11 cellular contexts compared by ENCODE assay signal in the genomic region with DNA sequence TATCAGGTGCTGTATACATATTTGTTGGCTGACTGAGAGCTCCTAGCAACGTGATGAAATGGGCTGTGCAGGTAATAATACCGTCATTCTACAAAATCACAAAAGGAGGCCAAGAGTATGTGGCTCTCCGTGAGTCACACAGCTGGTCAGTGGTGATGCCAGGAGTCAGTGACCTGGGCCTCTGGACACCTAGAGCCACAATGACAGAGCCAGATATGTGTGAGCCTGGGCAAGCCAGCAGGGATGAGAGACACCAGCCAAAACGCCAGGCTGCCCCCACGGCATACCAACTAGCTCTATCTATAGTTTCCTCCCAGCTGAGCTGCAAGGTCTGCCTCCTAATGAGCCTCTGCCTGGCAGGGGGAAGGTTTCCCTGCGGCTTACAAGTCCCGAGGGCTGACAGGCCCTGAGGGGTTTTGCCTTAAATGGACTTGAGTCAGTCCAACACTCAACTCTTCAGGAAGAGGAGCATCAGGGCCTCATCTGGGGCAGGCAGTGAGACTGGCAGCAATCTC.
A peak's percentile ranks its signal among the peaks of the same experiment; 100 is the strongest.
DNase-seq lines count a peak whose midpoint lies in the region; ATAC-seq, FAIRE-seq and TF ChIP-seq lines count a peak whose summit lies in the region.
"Had no signal": no experiment of that assay in that cellular context is flagged by ENCODE, and none has a peak within 500 bp of the region (broad histone marks: within the 10 kb centered on the region; RNA-seq: fewer than 3 reads in every experiment).

No MANE protein-coding gene starts in this region.

- H3K36me3 Mint-ChIP-seq in activated naive CD8-positive, alpha-beta T cell = no peaks in the 10 kb centered on the region

- peaks cover 45% of the 10 kb centered on the region for H3K4me1 Mint-ChIP-seq in activated naive CD8-positive, alpha-beta T cell (ENCODE audit: low read depth)

- H3K27me3 ChIP-seq in BE2C = no peaks in the 10 kb centered on the region
- H3K27me3 ChIP-seq in pancreas = no peaks in the 10 kb centered on the region
- no peaks in the 10 kb centered on the region for H3K27me3 ChIP-seq in esophagus squamous epithelium
- H3K27me3 ChIP-seq: body of pancreas had no signal

- FAIRE-seq in pancreas (lab: Jason Lieb, UNC) = no peak

- DNase-seq in BE2C (peak; percentile 31), islet precursor cell (peak; percentile 73), pancreas (no peak), SHP77 treated with DMSO at 0.1 percent for 48 hours (lab: John Stamatoyannopoulos, UW) (no peak), esophagus squamous epithelium (lab: John Stamatoyannopoulos, UW) (no peak)
- DNase-seq: H7; stimulated activated CD4-positive, alpha-beta T cell treated with anti-CD3 and anti-CD28 coated beads, Interleukin-4, amount 100 ng/mL, for 1 hour had no signal

- TF ChIP-seq POLR2A in esophagus squamous epithelium (IDR thresholded peaks at IDR 0.05) = no peak

- H3K27ac ChIP-seq in HEK293 (ENCODE audit: extremely low read depth, low read depth, low read length) = no peak overlapping the region
- no peak overlapping the region for H3K27ac ChIP-seq in pancreas
- H3K27ac ChIP-seq in esophagus squamous epithelium = peak overlapping the region in 2 of 4 donors; percentile 50 to 56

- intact Hi-C loops in pancreas (cut with DNase I) (loop anchor here in 2 of 3 donors (5.0 to 10.0 kb wide), 3 partner anchors 78 to 446 kb away; no protein-coding TSS in a partner anchor), esophagus squamous epithelium (cut with DNase I) (loop anchor here (5.0 to 10.0 kb wide), 2 partner anchors 78 to 436 kb away; no protein-coding TSS in a partner anchor)

- CTCF ChIA-PET in HEK293 (lab: Yijun Ruan, JAX) = interaction anchor here (0.6 to 13.1 kb wide), 13 partner anchors 10 to 614 kb away, joined by 3 to 298 read pairs (median 8); partner anchors contain the start of gene C6orf89

- ATAC-seq in pancreas (no peak), HG02610 (IDR thresholded peaks at IDR 0.05; ENCODE audit: unreplicated experiment) (no peak)

- peak overlapping the region; percentile 62 for H3K4me3 Mint-ChIP-seq in activated naive CD8-positive, alpha-beta T cell

- H3K36me3 ChIP-seq in BE2C = no peaks in the 10 kb centered on the region
- H3K36me3 ChIP-seq in HEK293 (ENCODE audit: control insufficient read depth in 2 of 2, insufficient read depth in 1 of 2, low read length in 2 of 2) = no peaks in the 10 kb centered on the region
- no peaks in the 10 kb centered on the region for H3K36me3 ChIP-seq in pancreas
- H3K36me3 ChIP-seq in esophagus squamous epithelium = no peaks in the 10 kb centered on the region

- no peaks in the 10 kb centered on the region for H3K9me3 Mint-ChIP-seq in activated naive CD8-positive, alpha-beta T cell (ENCODE audit: low read depth)

- no peak for TF ChIP-seq CTCF in BE2C (IDR thresholded peaks at IDR 0.05; ENCODE audit: low read depth, low read length)
- TF ChIP-seq CTCF in HEK293 (tag by site-specific recombination; IDR thresholded peaks at IDR 0.05) = no peak
- no peak for TF ChIP-seq CTCF in pancreas (IDR thresholded peaks at IDR 0.05)
- TF ChIP-seq CTCF in esophagus squamous epithelium (IDR thresholded peaks at IDR 0.05) = no peak

- H3K4me1 ChIP-seq in BE2C (peaks cover 3% of the 10 kb centered on the region; the same call in 1 of the 2 replicates), HEK293 (ENCODE audit: control insufficient read depth, insufficient read depth, low read length) (no peaks in the 10 kb centered on the region), pancreas (peaks cover 0 to 5% (median 0%) of the 10 kb centered on the region in 3 donors), esophagus squamous epithelium (peaks cover 0 to 38% (median 18%) of the 10 kb centered on the region in 3 donors)

- H3K4me3 ChIP-seq in BE2C (ENCODE audit: low read depth, low read length) = no peak overlapping the region
- no peak overlapping the region for H3K4me3 ChIP-seq in HEK293 (ENCODE audit: low read depth, low read length)
- H3K4me3 ChIP-seq in pancreas = no peak overlapping the region
- H3K4me3 ChIP-seq in esophagus squamous epithelium = no peak overlapping the region
- H3K4me3 ChIP-seq: body of pancreas had no signal

- POLR2A ChIA-PET in HEK293 (lab: Yijun Ruan, JAX) = interaction anchor here (1.1 to 1.2 kb wide), 2 partner anchors 142 to 217 kb away, joined by 3 to 4 read pairs; partner anchors contain the start of gene MTCH1

- no peaks in the 10 kb centered on the region for H3K9me3 ChIP-seq in BE2C
- no peaks in the 10 kb centered on the region for H3K9me3 ChIP-seq in HEK293 (ENCODE audit: control insufficient read depth, insufficient read depth, low read depth, low read length)
- no peaks in the 10 kb centered on the region for H3K9me3 ChIP-seq in pancreas
- no peaks in the 10 kb centered on the region for H3K9me3 ChIP-seq in esophagus squamous epithelium
- H3K9me3 ChIP-seq: body of pancreas had no signal

- WGBS in pancreas, 2 donors = 72 to 74% methylated on average over 7 of the region's 7 CpGs
- 68 to 69% methylated on average over 2 to 4 of the region's 7 CpGs for WGBS in esophagus squamous epithelium, 2 donors

- H3K27me3 Mint-ChIP-seq in activated naive CD8-positive, alpha-beta T cell = no peaks in the 10 kb centered on the region

- peak overlapping the region; percentile 68 for H3K27ac Mint-ChIP-seq in activated naive CD8-positive, alpha-beta T cell

TF ChIP-seq in HEK293, 187 proteins besides CTCF, POLR2A, EP300 and RAD21:
- no peak for TF ChIP-seq ZNF449 (tag by site-specific recombination; IDR thresholded peaks at IDR 0.05)
- peak; percentile 93 for TF ChIP-seq ZIC2 (tag by site-specific recombination; IDR thresholded peaks at IDR 0.05)
TF ChIP-seq in HEK293: peak in this region for 1.

Comparison
In these comparisons a context has a peak if more than half of its experiments do, and no peak if none do; other contexts are left out.
1. DNase-seq: peak in BE2C (single experiment) and islet precursor cell (single experiment); none in pancreas (0 of 6), SHP77 treated with DMSO at 0.1 percent for 48 hours (single experiment) and esophagus squamous epithelium (single experiment).